ENCODE assay signal across 25 cellular contexts in genomic region chr7:82291931-82292330, GRCh38.
A peak's percentile ranks its signal among the peaks of the same experiment; 100 is the strongest.
DNase-seq lines count a peak whose midpoint lies in the region; ATAC-seq and TF ChIP-seq lines count a peak whose summit lies in the region.
"Had no signal": no experiment of that assay in that cellular context is flagged by ENCODE, and none has a peak within 500 bp of the region (broad histone marks: within the 10 kb centered on the region; RNA-seq: fewer than 3 reads in every experiment).

No MANE protein-coding gene starts in this region.

- H3K79me2 ChIP-seq in HCT116 (ENCODE audit: insufficient read depth, low read length) (no peaks in the 10 kb centered on the region), hepatocyte (no peaks in the 10 kb centered on the region)
- H3K79me2 ChIP-seq: parathyroid adenoma had no signal

- H2AFZ ChIP-seq in HCT116 (ENCODE audit: low read depth, low read length, poor library complexity, severe bottlenecking) (peak overlapping the region; percentile 54), hepatocyte (no peak overlapping the region)
- H2AFZ ChIP-seq: parathyroid adenoma had no signal

- no peaks in the 10 kb centered on the region for H3K27me3 ChIP-seq in HCT116 (ENCODE audit: insufficient read depth, low read length)
- no peaks in the 10 kb centered on the region for H3K27me3 ChIP-seq in hepatocyte
- H3K27me3 ChIP-seq: adrenal gland had no signal

- H3K9me2 ChIP-seq in HCT116 (ENCODE audit: insufficient read depth) = no peaks in the 10 kb centered on the region
- H3K9me2 ChIP-seq in hepatocyte (replicated peaks; ENCODE audit: insufficient read depth) = no peaks in the 10 kb centered on the region

- no peak for TF ChIP-seq CTCF in HCT116 (IDR thresholded peaks at IDR 0.05 in 2 of 3, conservative IDR thresholded peaks at IDR 0.05 in 1 of 3; ENCODE audit: borderline replicate concordance in 1 of 3, insufficient read depth in 1 of 3, low read depth in 2 of 3, low read length in 2 of 3)
- no peak for TF ChIP-seq CTCF in epithelial cell of esophagus (IDR thresholded peaks at IDR 0.05; ENCODE audit: insufficient read depth, low read depth, low read length, missing control alignments)
- TF ChIP-seq CTCF in hepatocyte (IDR thresholded peaks at IDR 0.05; ENCODE audit: poor library complexity) = no peak
- no peak for TF ChIP-seq CTCF in WTC11 (IDR thresholded peaks at IDR 0.05)

- CTCF ChIA-PET in HCT116 (lab: Charles Lee) = no interaction called here
- CTCF ChIA-PET in WTC11 (lab: Charles Lee) = no interaction called here

- no peak overlapping the region for H3K27ac Mint-ChIP-seq in WTC11
- H3K27ac Mint-ChIP-seq: activated naive CD4-positive, alpha-beta T cell treated with anti-CD3 and anti-CD28 coated beads for 36 hours; activated T-helper 1 cell treated with anti-CD3 and anti-CD28 coated beads, Interleukin-12 subunit alpha, Interleukin-12 subunit beta, Interleukin-2, Interleukin-4 antibody, amounts not matched to agents 30 ng/mL and 10 ng/mL and 1 ng/mL, durations not matched to agents 14 hours and 24 hours and 36 hours; T-helper 2 cell treated with Interferon-gamma antibody and Interleukin-4, amounts not matched to agents 5 μg/mL and 100 μg/mL, for 36 hours; type B pancreatic cell had no signal

- H3K4me1 ChIP-seq in HCT116 (ENCODE audit: control insufficient read depth in 1 of 2, insufficient read depth in 2 of 2, low read length in 2 of 2) = peaks cover 0 to 7% of the 10 kb centered on the region in 2 experiments; a peak in 2 of 4 replicates
- no peaks in the 10 kb centered on the region for H3K4me1 ChIP-seq in hepatocyte (ENCODE audit: insufficient read depth)
- H3K4me1 ChIP-seq: Caco-2, parathyroid adenoma had no signal

- no peak for TF ChIP-seq POLR2A in HCT116 (IDR thresholded peaks at IDR 0.05; ENCODE audit: borderline replicate concordance, extremely low read depth, insufficient read depth, insufficient read length)

- H3K9me3 Mint-ChIP-seq in WTC11 = peaks cover 9% of the 10 kb centered on the region
- H3K9me3 Mint-ChIP-seq: activated T-helper 1 cell treated with anti-CD3 and anti-CD28 coated beads, Interleukin-12 subunit alpha, Interleukin-12 subunit beta, Interleukin-2, Interleukin-4 antibody, amounts not matched to agents 30 ng/mL and 10 ng/mL and 1 ng/mL, durations not matched to agents 14 hours and 24 hours and 36 hours; T-helper 2 cell treated with Interferon-gamma antibody and Interleukin-4, amounts not matched to agents 5 μg/mL and 100 μg/mL, for 36 hours; type B pancreatic cell had no signal

- intact Hi-C loops in HCT116 (cut with micrococcal nuclease) = no loop called here

- POLR2A ChIA-PET in HCT116 (lab: Charles Lee) (no interaction called here), WTC11 (lab: Charles Lee) (no interaction called here)

- H4K20me1 ChIP-seq in HCT116 (ENCODE audit: insufficient read depth) = no peaks in the 10 kb centered on the region
- no peaks in the 10 kb centered on the region for H4K20me1 ChIP-seq in hepatocyte (ENCODE audit: insufficient read depth, poor library complexity, severe bottlenecking)

- no TSS peak for BruUV-seq in HCT116 (replicated peaks; lab: Mats Ljungman, UMichigan)

- RAD21 ChIA-PET in HCT116 (lab: Charles Lee; ENCODE audit: low non-redundant PET in 1 of 2, low total read pairs in 2 of 2, uncharacterized antibody in 2 of 2, unreplicated experiment in 2 of 2) = no interaction called here

- no peak for TF ChIP-seq RAD21 in HCT116 (IDR thresholded peaks at IDR 0.05; ENCODE audit: low read depth)

- WGBS in hepatocyte (ENCODE audit: low lambda C conversion rate, missing lambda C conversion rate) = 100% methylated on average over 1 of the region's 1 CpG

- H3K9ac ChIP-seq in HCT116 (ENCODE audit: low read length) = no peak overlapping the region
- no peak overlapping the region for H3K9ac ChIP-seq in SK-N-MC (ENCODE audit: insufficient read length)
- H3K9ac ChIP-seq: parathyroid adenoma had no signal

- H3K9me3 ChIP-seq in HCT116 (ENCODE audit: control insufficient read depth in 1 of 2, insufficient read depth in 1 of 2, low read depth in 1 of 2, low read length in 2 of 2) = no peaks in the 10 kb centered on the region
- H3K9me3 ChIP-seq in SK-N-MC (ENCODE audit: low read depth, low read length) = peaks cover 7% of the 10 kb centered on the region; the same call in 1 of the 2 replicates
- H3K9me3 ChIP-seq in hepatocyte (ENCODE audit: low read depth) = no peaks in the 10 kb centered on the region
- H3K9me3 ChIP-seq: adrenal gland, Caco-2 had no signal

- no peaks in the 10 kb centered on the region for H3K36me3 ChIP-seq in HCT116 (ENCODE audit: control insufficient read depth in 1 of 2, insufficient read depth in 2 of 2, low read length in 2 of 2)
- peaks cover 16% of the 10 kb centered on the region for H3K36me3 ChIP-seq in SK-N-MC (ENCODE audit: insufficient read depth, low read length)
- H3K36me3 ChIP-seq in hepatocyte (replicated peaks; ENCODE audit: insufficient read depth, low read depth) = no peaks in the 10 kb centered on the region
- H3K36me3 ChIP-seq: adrenal gland had no signal

- no peak overlapping the region for H3K27ac ChIP-seq in HCT116 (ENCODE audit: low read depth, low read length)
- peak overlapping the region; percentile 67; the same call in 1 of the 2 replicates for H3K27ac ChIP-seq in SK-N-MC
- no peak overlapping the region for H3K27ac ChIP-seq in hepatocyte
- H3K27ac ChIP-seq: adrenal gland, parathyroid adenoma had no signal

- H3K4me3 ChIP-seq in HCT116 (replicated peaks in 1 of 2; ENCODE audit: low read depth in 1 of 2, low read length in 2 of 2) (no peak overlapping the region), SK-N-MC (no peak overlapping the region), epithelial cell of esophagus (ENCODE audit: low read length) (no peak overlapping the region), hepatocyte (no peak overlapping the region)
- H3K4me3 ChIP-seq: adrenal gland had no signal

- H3K27me3 Mint-ChIP-seq in WTC11 (ENCODE audit: low read depth) = no peaks in the 10 kb centered on the region
- H3K27me3 Mint-ChIP-seq: type B pancreatic cell had no signal

- H3K36me3 Mint-ChIP-seq in WTC11 = peaks cover 14% of the 10 kb centered on the region
- H3K36me3 Mint-ChIP-seq: type B pancreatic cell had no signal

- H3K4me1 Mint-ChIP-seq in WTC11 = peaks cover 27% of the 10 kb centered on the region

- H3K4me2 ChIP-seq in HCT116 (ENCODE audit: low read length) (no peak overlapping the region), hepatocyte (no peak overlapping the region)

- DNase-seq in D341Med (ENCODE audit: low spot score) = peak; percentile 33
- peak; percentile 13 for DNase-seq in HCT116 (ENCODE audit: low read depth, low spot score)
- no peak for DNase-seq in SK-N-MC (ENCODE audit: low read depth, low spot score)
- peak; percentile 1 for DNase-seq in epithelial cell of esophagus (ENCODE audit: low read depth)
- no peak for DNase-seq in SK-N-DZ (ENCODE audit: low spot score)
- no peak for DNase-seq in hepatocyte (ENCODE audit: low spot score)
- DNase-seq in WTC11 (ENCODE audit: low spot score) = no peak
- DNase-seq in NCI-H1105 (lab: John Stamatoyannopoulos, UW) = no peak
- DNase-seq: activated CD4-positive, alpha-beta T cell treated with anti-CD3 and anti-CD28 coated beads, Interleukin-2, amount 50 U/mL, for 4 hours; activated naive CD4-positive, alpha-beta T cell treated with anti-CD3 and anti-CD28 coated beads for 36 hours; adrenal gland; C1 segment of cervical spinal cord; Caco-2; effector CD8-positive, alpha-beta T cell; H7; NCI-H1417 treated with DMSO at 0.1 percent for 48 hours; NCI-H2081 treated with DMSO at 0.1 percent for 48 hours; right cardiac atrium; Right ventricle myocardium superior; stimulated activated CD4-positive, alpha-beta T cell treated with anti-CD3 and anti-CD28 coated beads, Interleukin-4, amount 100 ng/mL, for 1 hour had no signal

- no peak overlapping the region for H3K4me3 Mint-ChIP-seq in WTC11
- H3K4me3 Mint-ChIP-seq: activated naive CD4-positive, alpha-beta T cell treated with anti-CD3 and anti-CD28 coated beads for 36 hours; activated T-helper 1 cell treated with anti-CD3 and anti-CD28 coated beads, Interleukin-12 subunit alpha, Interleukin-12 subunit beta, Interleukin-2, Interleukin-4 antibody, amounts not matched to agents 30 ng/mL and 10 ng/mL and 1 ng/mL, durations not matched to agents 14 hours and 24 hours and 36 hours; T-helper 2 cell treated with Interferon-gamma antibody and Interleukin-4, amounts not matched to agents 5 μg/mL and 100 μg/mL, for 36 hours; type B pancreatic cell had no signal

- peak; percentile 42; the same call in 1 of the 2 replicates for ATAC-seq in HCT116
- no peak for ATAC-seq in WTC11
- ATAC-seq: esophagus mucosa, right cardiac atrium had no signal

TF ChIP-seq in HCT116, 20 proteins besides CTCF, POLR2A, EP300 and RAD21:
- TF ChIP-seq POLR2AphosphoS5 (IDR thresholded peaks at IDR 0.05; ENCODE audit: low read depth, low read length) (no peak), JUND (IDR thresholded peaks at IDR 0.05) (no peak), ZFX (IDR thresholded peaks at IDR 0.05) (no peak), MAX (IDR thresholded peaks at IDR 0.05) (no peak), ZNF274 (IDR thresholded peaks at IDR 0.05; ENCODE audit: low read depth, low read length) (no peak), SRF (IDR thresholded peaks at IDR 0.05; ENCODE audit: low read depth) (no peak), SIN3A (IDR thresholded peaks at IDR 0.05; ENCODE audit: low read depth) (no peak)
- TF ChIP-seq, protein P1, sequence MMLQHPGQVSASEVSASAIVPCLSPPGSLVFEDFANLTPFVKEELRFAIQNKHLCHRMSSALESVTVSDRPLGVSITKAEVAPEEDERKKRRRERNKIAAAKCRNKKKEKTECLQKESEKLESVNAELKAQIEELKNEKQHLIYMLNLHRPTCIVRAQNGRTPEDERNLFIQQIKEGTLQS (IDR thresholded peaks at IDR 0.05) = no peak

Comparison
In these comparisons a context has a peak if more than half of its experiments do, and no peak if none do; other contexts are left out.
1. DNase-seq: peak in D341Med (single experiment), HCT116 (single experiment) and epithelial cell of esophagus (single experiment); none in SK-N-MC (single experiment), SK-N-DZ (single experiment), hepatocyte (single experiment), WTC11 (single experiment) and NCI-H1105 (single experiment).